8 cellular contexts compared by ENCODE assay signal in genomic region chrX:21838937-21839333, GRCh38. TPM values are rescaled to one million over a fixed set of nuclear protein-coding genes. Genes with fewer than 3 reads are reported as not detected.
DNase-seq lines count a peak whose midpoint lies in the region; ATAC-seq and TF ChIP-seq lines count a peak whose summit lies in the region.

No MANE protein-coding gene starts in this region.

- H3K79me2 ChIP-seq in HCT116 (ENCODE audit: insufficient read depth, low read length), result peaks cover 17% of the 10 kb centered on the region

- CTCF ChIA-PET in HCT116 (lab: Charles Lee), result no interaction called here

- H3K27me3 ChIP-seq in HCT116 (ENCODE audit: insufficient read depth, low read length) (no peaks in the 10 kb centered on the region), SJCRH30 (no peaks in the 10 kb centered on the region), esophagus (ENCODE audit: control insufficient read depth in 1 of 2, insufficient read depth in 2 of 2, low read length in 2 of 2) (peaks cover 0 to 4% of the 10 kb centered on the region in 2 donors), neuron (ENCODE audit: insufficient read depth, low read length) (no peaks in the 10 kb centered on the region)

- RAD21 ChIA-PET in HCT116 (lab: Charles Lee; ENCODE audit: low non-redundant PET in 1 of 2, low total read pairs in 2 of 2, uncharacterized antibody in 2 of 2, unreplicated experiment in 2 of 2), result no interaction called here

- TF ChIP-seq CTCF in HCT116 (IDR thresholded peaks at IDR 0.05 in 2 of 3, conservative IDR thresholded peaks at IDR 0.05 in 1 of 3; ENCODE audit: borderline replicate concordance in 1 of 3, insufficient read depth in 1 of 3, low read depth in 2 of 3, low read length in 2 of 3), result no peak

- POLR2A ChIA-PET in HCT116 (lab: Charles Lee), result no interaction called here

- H4K20me1 ChIP-seq in HCT116 (ENCODE audit: insufficient read depth), result no peaks in the 10 kb centered on the region

- H3K4me1 ChIP-seq in HCT116 (ENCODE audit: control insufficient read depth in 1 of 2, insufficient read depth in 2 of 2, low read length in 2 of 2) (peaks cover 0 to 10% of the 10 kb centered on the region in 2 experiments; a peak in 1 of 4 replicates), SJCRH30 (peaks cover 9% of the 10 kb centered on the region; the same call in 1 of the 2 replicates), esophagus (ENCODE audit: control insufficient read depth in 2 of 2, insufficient read depth in 2 of 2, low read length in 1 of 2) (no peaks in the 10 kb centered on the region), neuron (ENCODE audit: insufficient read depth, low read length) (peaks cover 8% of the 10 kb centered on the region)

- no peaks in the 10 kb centered on the region for H3K9me2 ChIP-seq in HCT116 (ENCODE audit: insufficient read depth)

- H3K36me3 ChIP-seq in HCT116 (ENCODE audit: control insufficient read depth in 1 of 2, insufficient read depth in 2 of 2, low read length in 2 of 2) (no peaks in the 10 kb centered on the region), SJCRH30 (no peaks in the 10 kb centered on the region), esophagus (ENCODE audit: control insufficient read depth in 2 of 2, insufficient read depth in 2 of 2, low read length in 1 of 2) (no peaks in the 10 kb centered on the region), neuron (ENCODE audit: insufficient read depth, low read length) (no peaks in the 10 kb centered on the region)

- peak overlapping the region; percentile 78 for H3K4me2 ChIP-seq in HCT116 (ENCODE audit: low read length)

- ATAC-seq in HCT116 (peak; percentile 30), HG02973 (IDR thresholded peaks at IDR 0.05; ENCODE audit: unreplicated experiment) (no peak)

- H3K9ac ChIP-seq in HCT116 (ENCODE audit: low read length), result peak overlapping the region; percentile 81

- H3K9me3 ChIP-seq in HCT116 (ENCODE audit: control insufficient read depth in 1 of 2, insufficient read depth in 1 of 2, low read depth in 1 of 2, low read length in 2 of 2) (no peaks in the 10 kb centered on the region), SJCRH30 (replicated peaks) (no peaks in the 10 kb centered on the region), esophagus (ENCODE audit: control insufficient read depth in 2 of 2, insufficient read depth in 1 of 2, low read depth in 1 of 2, low read length in 1 of 2) (no peaks in the 10 kb centered on the region), neuron (ENCODE audit: low read length) (no peaks in the 10 kb centered on the region)

- WGBS in esophagus, 2 donors, result 0 to 31% methylated on average over 4 of the region's 4 CpGs

- intact Hi-C loops in HCT116 (cut with micrococcal nuclease), result loop anchor here (2.0 kb wide), 1 partner anchor 134 kb away; no protein-coding TSS in a partner anchor

- H2AFZ ChIP-seq in HCT116 (ENCODE audit: low read depth, low read length, poor library complexity, severe bottlenecking), result no peak overlapping the region
- H2AFZ ChIP-seq in neuron (ENCODE audit: low read depth, low read length), result no peak overlapping the region

- peak overlapping the region; percentile 36 for H3K27ac ChIP-seq in HCT116 (ENCODE audit: low read depth, low read length)
- H3K27ac ChIP-seq in SJCRH30, result peak overlapping the region; percentile 98
- H3K27ac ChIP-seq in esophagus (ENCODE audit: low read depth in 2 of 2, low read length in 1 of 2), result peak overlapping the region in 1 of 2 donors; percentile 78

- DNase-seq in DMS53 treated with DMSO at 0.1 percent for 48 hours (lab: John Stamatoyannopoulos, UW; ENCODE audit: unreplicated experiment) (peak; percentile 26), HCT116 (ENCODE audit: low read depth, low spot score) (no peak), SJCRH30 (no peak)
- no peak for DNase-seq in stimulated activated naive CD4-positive, alpha-beta T cell treated with Interleukin-2 at 50 U/mL for 16 hours (lab: John Stamatoyannopoulos, UW)
- DNase-seq in stimulated activated CD4-positive, alpha-beta T cell treated with anti-CD3 and anti-CD28 coated beads, Interleukin-15, amount 100 ng/mL, for 24 hours, result no peak

- peak overlapping the region; percentile 70 to 73 for H3K4me3 ChIP-seq in HCT116 (replicated peaks in 1 of 2; ENCODE audit: low read depth in 1 of 2, low read length in 2 of 2)
- H3K4me3 ChIP-seq in SJCRH30, result peak overlapping the region; percentile 93
- H3K4me3 ChIP-seq in esophagus (ENCODE audit: low read depth in 1 of 2, low read length in 2 of 2), result peak overlapping the region; percentile 56 to 92
- peak overlapping the region; percentile 97 for H3K4me3 ChIP-seq in neuron (ENCODE audit: low read length)

- TF ChIP-seq RAD21 in HCT116 (IDR thresholded peaks at IDR 0.05; ENCODE audit: low read depth), result no peak

- TF ChIP-seq POLR2A in HCT116 (IDR thresholded peaks at IDR 0.05; ENCODE audit: borderline replicate concordance, extremely low read depth, insufficient read depth, insufficient read length), result no peak

- BruUV-seq in HCT116 (replicated peaks; lab: Mats Ljungman, UMichigan), result TSS peak; percentile 97

TF ChIP-seq in HCT116, 20 proteins besides CTCF, POLR2A, EP300 and RAD21:
- TF ChIP-seq EZH2phosphoT487 (IDR thresholded peaks at IDR 0.05; ENCODE audit: borderline replicate concordance) (no peak), REST (IDR thresholded peaks at IDR 0.05; ENCODE audit: low read depth) (no peak), FOSL1 (IDR thresholded peaks at IDR 0.05; ENCODE audit: low read depth) (no peak), ZNF274 (IDR thresholded peaks at IDR 0.05; ENCODE audit: low read depth, low read length) (no peak), MAX (IDR thresholded peaks at IDR 0.05) (no peak), SRF (IDR thresholded peaks at IDR 0.05; ENCODE audit: low read depth) (no peak), EGR1 (IDR thresholded peaks at IDR 0.05; ENCODE audit: low read depth) (no peak), ELF1 (IDR thresholded peaks at IDR 0.05; ENCODE audit: borderline replicate concordance, low read depth) (no peak), CEBPB (IDR thresholded peaks at IDR 0.05; ENCODE audit: low read depth) (no peak), CBX3 (IDR thresholded peaks at IDR 0.05; ENCODE audit: low read depth) (no peak), POLR2AphosphoS5 (IDR thresholded peaks at IDR 0.05; ENCODE audit: low read depth, low read length) (no peak), SIN3A (IDR thresholded peaks at IDR 0.05; ENCODE audit: low read depth) (no peak), SP1 (IDR thresholded peaks at IDR 0.05; ENCODE audit: low read depth) (no peak), ZBTB33 (IDR thresholded peaks at IDR 0.05; ENCODE audit: extremely low read depth, insufficient replicate concordance, low read length) (no peak), TCF7L2 (IDR thresholded peaks at IDR 0.05; ENCODE audit: borderline replicate concordance, extremely low read depth, insufficient read depth, insufficient read length) (no peak), JUND (IDR thresholded peaks at IDR 0.05) (no peak)

RNA-seq across cellular contexts. Expression of gene MBTPS2, which starts 0.5 kb away (rescaled TPM):
- 16.9 TPM for total RNA-seq in HCT116 (2021; ENCODE audit: unreplicated experiment)
- polyA plus RNA-seq in HCT116 (2012), result 7.2 and 9.5 TPM in 2 replicates
- 14.0 and 14.6 TPM in 2 replicates for total RNA-seq in SJCRH30 (2014; rRNA removed; shearing (Covaris generic))
- polyA plus RNA-seq in esophagus, result 1 to 10 TPM in 1 of 2 donors, under 1 TPM in 1; 0.90 to 2.5 TPM

RNA-seq across cellular contexts. Expression of gene YY2, which starts 16.9 kb away (rescaled TPM):
- total RNA-seq in HCT116 (2021; ENCODE audit: unreplicated experiment), result 2.7 TPM
- polyA plus RNA-seq in HCT116 (2012), result 0.72 and 0.76 TPM in 2 replicates
- total RNA-seq in SJCRH30 (2014; rRNA removed; shearing (Covaris generic)), result 1.6 and 3.4 TPM in 2 replicates
- under 1 TPM; 0.71 to 0.77 TPM for polyA plus RNA-seq in esophagus
